In genomic region chr14:99581371-99581770, GRCh38 we compare ENCODE assay signal across 1 cellular context.
TF ChIP-seq lines count a peak whose summit lies in the region.

No MANE protein-coding gene starts in this region.

TF ChIP-seq in GM23338, 12 proteins besides CTCF, POLR2A, EP300 and RAD21:
- TF ChIP-seq ZNF462 (CRISPR knock-in tag; IDR thresholded peaks at IDR 0.05) = no peak
- TF ChIP-seq STAT1 (IDR thresholded peaks at IDR 0.05; ENCODE audit: unreplicated experiment) = no peak
- no peak for TF ChIP-seq EZH2 (IDR thresholded peaks at IDR 0.05; ENCODE audit: low read depth, unreplicated experiment)
- TF ChIP-seq EZH2phosphoT487 (IDR thresholded peaks at IDR 0.05; ENCODE audit: unreplicated experiment) = no peak
- TF ChIP-seq ETS1 (IDR thresholded peaks at IDR 0.05) = no peak
- TF ChIP-seq NANOG (IDR thresholded peaks at IDR 0.05; ENCODE audit: borderline replicate concordance) = no peak
- no peak for TF ChIP-seq ZNF114 (CRISPR knock-in tag; IDR thresholded peaks at IDR 0.05)
- TF ChIP-seq POLR2AphosphoS5 (IDR thresholded peaks at IDR 0.05; ENCODE audit: low read depth) = no peak
- TF ChIP-seq, protein P1, sequence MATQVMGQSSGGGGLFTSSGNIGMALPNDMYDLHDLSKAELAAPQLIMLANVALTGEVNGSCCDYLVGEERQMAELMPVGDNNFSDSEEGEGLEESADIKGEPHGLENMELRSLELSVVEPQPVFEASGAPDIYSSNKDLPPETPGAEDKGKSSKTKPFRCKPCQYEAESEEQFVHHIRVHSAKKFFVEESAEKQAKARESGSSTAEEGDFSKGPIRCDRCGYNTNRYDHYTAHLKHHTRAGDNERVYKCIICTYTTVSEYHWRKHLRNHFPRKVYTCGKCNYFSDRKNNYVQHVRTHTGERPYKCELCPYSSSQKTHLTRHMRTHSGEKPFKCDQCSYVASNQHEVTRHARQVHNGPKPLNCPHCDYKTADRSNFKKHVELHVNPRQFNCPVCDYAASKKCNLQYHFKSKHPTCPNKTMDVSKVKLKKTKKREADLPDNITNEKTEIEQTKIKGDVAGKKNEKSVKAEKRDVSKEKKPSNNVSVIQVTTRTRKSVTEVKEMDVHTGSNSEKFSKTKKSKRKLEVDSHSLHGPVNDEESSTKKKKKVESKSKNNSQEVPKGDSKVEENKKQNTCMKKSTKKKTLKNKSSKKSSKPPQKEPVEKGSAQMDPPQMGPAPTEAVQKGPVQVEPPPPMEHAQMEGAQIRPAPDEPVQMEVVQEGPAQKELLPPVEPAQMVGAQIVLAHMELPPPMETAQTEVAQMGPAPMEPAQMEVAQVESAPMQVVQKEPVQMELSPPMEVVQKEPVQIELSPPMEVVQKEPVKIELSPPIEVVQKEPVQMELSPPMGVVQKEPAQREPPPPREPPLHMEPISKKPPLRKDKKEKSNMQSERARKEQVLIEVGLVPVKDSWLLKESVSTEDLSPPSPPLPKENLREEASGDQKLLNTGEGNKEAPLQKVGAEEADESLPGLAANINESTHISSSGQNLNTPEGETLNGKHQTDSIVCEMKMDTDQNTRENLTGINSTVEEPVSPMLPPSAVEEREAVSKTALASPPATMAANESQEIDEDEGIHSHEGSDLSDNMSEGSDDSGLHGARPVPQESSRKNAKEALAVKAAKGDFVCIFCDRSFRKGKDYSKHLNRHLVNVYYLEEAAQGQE (IDR thresholded peaks at IDR 0.05; ENCODE audit: unreplicated experiment) = no peak
